Comparison of ENCODE assay signal across 10 cellular contexts in genomic region chr19:39969266-39969665, GRCh38. TPM values are rescaled to one million over a fixed set of nuclear protein-coding genes. Genes with fewer than 3 reads are reported as not detected.
DNase-seq lines count a peak whose midpoint lies in the region; ATAC-seq and TF ChIP-seq lines count a peak whose summit lies in the region.
"Had no signal": no experiment of that assay in that cellular context is flagged by ENCODE, and none has a peak within 500 bp of the region (broad histone marks: within the 10 kb centered on the region; RNA-seq: fewer than 3 reads in every experiment).

No MANE protein-coding gene starts in this region.

- H3K4me1 ChIP-seq in CD8-positive, alpha-beta memory T cell (ENCODE audit: insufficient read depth, low read length): peaks cover 32% of the 10 kb centered on the region
- H3K4me1 ChIP-seq in Loucy (ENCODE audit: insufficient read depth, low read length, poor library complexity, severe bottlenecking) (peaks cover 16% of the 10 kb centered on the region), neural progenitor cell (peaks cover 8% of the 10 kb centered on the region), left lung (peaks cover 10 to 29% of the 10 kb centered on the region in 2 donors), smooth muscle cell (ENCODE audit: low read depth) (peaks cover 5% of the 10 kb centered on the region)

- CTCF ChIA-PET in CD8-positive, alpha-beta memory T cell (lab: Charles Lee): interaction anchor here (1.9 to 3.7 kb wide), 14 partner anchors 8 to 177 kb away, joined by 7 to 79 read pairs (median 15); partner anchors contain the start of genes DYRK1B and FBL

- ATAC-seq in left lung (no peak), HG03025 (IDR thresholded peaks at IDR 0.05; ENCODE audit: low FRiP score, unreplicated experiment) (no peak)

- H3K36me3 ChIP-seq in CD8-positive, alpha-beta memory T cell (ENCODE audit: insufficient read depth, low read length): peaks cover 12% of the 10 kb centered on the region
- H3K36me3 ChIP-seq in Loucy (ENCODE audit: insufficient read depth, low read length) (peaks cover 3% of the 10 kb centered on the region; the same call in 1 of the 2 replicates), neural progenitor cell (peaks cover 3% of the 10 kb centered on the region), left lung (peaks cover 0 to 23% of the 10 kb centered on the region in 2 donors), smooth muscle cell (ENCODE audit: low read depth) (no peaks in the 10 kb centered on the region)

- no peaks in the 10 kb centered on the region for H3F3A ChIP-seq in Loucy (ENCODE audit: low read depth)
- H3F3A ChIP-seq in neural progenitor cell (ENCODE audit: low read depth): no peaks in the 10 kb centered on the region
- H3F3A ChIP-seq in smooth muscle cell (ENCODE audit: low read depth): no peaks in the 10 kb centered on the region

- no peak overlapping the region; the same call in 1 of the 2 replicates for H2AFZ ChIP-seq in Loucy (ENCODE audit: low read length)
- H2AFZ ChIP-seq in neural progenitor cell (replicated peaks): no peak overlapping the region
- H2AFZ ChIP-seq in smooth muscle cell (ENCODE audit: low read depth): no peak overlapping the region

- H3K27me3 ChIP-seq in CD8-positive, alpha-beta memory T cell (ENCODE audit: insufficient read depth, low read length, poor library complexity, severe bottlenecking): no peaks in the 10 kb centered on the region
- H3K27me3 ChIP-seq in Loucy (ENCODE audit: insufficient read depth, low read length, poor library complexity, severe bottlenecking): no peaks in the 10 kb centered on the region
- no peaks in the 10 kb centered on the region for H3K27me3 ChIP-seq in neural progenitor cell
- H3K27me3 ChIP-seq in left lung: peaks cover 0 to 36% of the 10 kb centered on the region in 2 donors
- no peaks in the 10 kb centered on the region for H3K27me3 ChIP-seq in smooth muscle cell (ENCODE audit: low read depth)

- H4K20me1 ChIP-seq in Loucy (ENCODE audit: insufficient read depth, low read length, poor library complexity, severe bottlenecking) (peaks cover 15% of the 10 kb centered on the region), neural progenitor cell (ENCODE audit: low read depth) (no peaks in the 10 kb centered on the region), smooth muscle cell (ENCODE audit: low read depth) (peaks cover 3% of the 10 kb centered on the region)

- H3K4me3 Mint-ChIP-seq in CD8-positive, alpha-beta memory T cell: peak overlapping the region; percentile 91 to 99 (median 95)
- H3K4me3 Mint-ChIP-seq in chondrocyte (ENCODE audit: unreplicated experiment) (peak overlapping the region; percentile 97), neural progenitor cell (peak overlapping the region; percentile 96)

- intact Hi-C loops in left lung (cut with DNase I): no loop called here

- POLR2A ChIA-PET in CD8-positive, alpha-beta memory T cell (lab: Charles Lee): interaction anchor here (1.0 to 2.2 kb wide), 6 partner anchors 14 to 135 kb away, joined by 3 to 28 read pairs (median 9); partner anchors contain the start of gene DYRK1B

- H3K9ac ChIP-seq in Loucy (ENCODE audit: low read depth, low read length, poor library complexity, severe bottlenecking) (peak overlapping the region; percentile 83), neural progenitor cell (no peak overlapping the region), smooth muscle cell (ENCODE audit: low read depth) (no peak overlapping the region)

- no peak overlapping the region for H3K27ac ChIP-seq in CD8-positive, alpha-beta memory T cell (ENCODE audit: low read depth, low read length)
- no peak overlapping the region for H3K27ac ChIP-seq in neural progenitor cell
- H3K27ac ChIP-seq in left lung: peak overlapping the region in 1 of 2 donors; percentile 2
- H3K27ac ChIP-seq in smooth muscle cell (ENCODE audit: low read depth): no peak overlapping the region

- no peaks in the 10 kb centered on the region for H3K27me3 Mint-ChIP-seq in CD8-positive, alpha-beta memory T cell
- no peaks in the 10 kb centered on the region for H3K27me3 Mint-ChIP-seq in chondrocyte (ENCODE audit: low read depth)
- H3K27me3 Mint-ChIP-seq in neural progenitor cell (ENCODE audit: insufficient read depth, low read depth): peaks cover 9% of the 10 kb centered on the region

- H3K79me2 ChIP-seq in Loucy (ENCODE audit: insufficient read depth, low read length) (peaks cover 28% of the 10 kb centered on the region), neural progenitor cell (ENCODE audit: low read depth) (peaks cover 26% of the 10 kb centered on the region), smooth muscle cell (ENCODE audit: low read depth) (peaks cover 25% of the 10 kb centered on the region)

- DNase-seq in CD8-positive, alpha-beta memory T cell: no peak
- no peak for DNase-seq in chondrocyte (ENCODE audit: low spot score)
- DNase-seq in neural progenitor cell (ENCODE audit: low spot score): no peak
- no peak for DNase-seq in left lung
- no peak for DNase-seq in HPDE6-E6E7 (ENCODE audit: extremely low spot score)
- DNase-seq in smooth muscle cell (lab: John Stamatoyannopoulos, UW; ENCODE audit: unreplicated experiment): no peak
- DNase-seq: cerebellar nuclear complex, NCI-H345 had no signal

- H3K4me1 Mint-ChIP-seq in CD8-positive, alpha-beta memory T cell: peaks cover 43 to 59% (median 51%) of the 10 kb centered on the region in 3 donors
- H3K4me1 Mint-ChIP-seq in chondrocyte (ENCODE audit: low read depth) (peaks cover 30% of the 10 kb centered on the region), neural progenitor cell (peaks cover 19% of the 10 kb centered on the region)

- peak overlapping the region; percentile 17 for H3K4me3 ChIP-seq in CD8-positive, alpha-beta memory T cell (ENCODE audit: low read length)
- H3K4me3 ChIP-seq in Loucy (ENCODE audit: low read length, poor library complexity, severe bottlenecking) (no peak overlapping the region), neural progenitor cell (peak overlapping the region; percentile 95), left lung (no peak overlapping the region), smooth muscle cell (no peak overlapping the region)

- H3K4me2 ChIP-seq in Loucy (ENCODE audit: low read depth, low read length, poor library complexity, severe bottlenecking) (no peak overlapping the region), neural progenitor cell (no peak overlapping the region), smooth muscle cell (no peak overlapping the region)

- H3K27ac Mint-ChIP-seq in CD8-positive, alpha-beta memory T cell: peak overlapping the region; percentile 93 to 100 (median 98)
- H3K27ac Mint-ChIP-seq in chondrocyte (ENCODE audit: unreplicated experiment): peak overlapping the region; percentile 98
- no peak overlapping the region for H3K27ac Mint-ChIP-seq in neural progenitor cell

- H3K36me3 Mint-ChIP-seq in CD8-positive, alpha-beta memory T cell: peaks cover 5 to 36% (median 9%) of the 10 kb centered on the region in 3 donors
- H3K36me3 Mint-ChIP-seq in chondrocyte (ENCODE audit: low read depth) (peaks cover 12% of the 10 kb centered on the region), neural progenitor cell (peaks cover 14% of the 10 kb centered on the region)

- H3K9me3 ChIP-seq in CD8-positive, alpha-beta memory T cell (ENCODE audit: low read length): no peaks in the 10 kb centered on the region
- H3K9me3 ChIP-seq in Loucy (ENCODE audit: insufficient read depth, low read depth, low read length): no peaks in the 10 kb centered on the region
- H3K9me3 ChIP-seq in neural progenitor cell (ENCODE audit: low read depth): no peaks in the 10 kb centered on the region
- H3K9me3 ChIP-seq in left lung: no peaks in the 10 kb centered on the region
- no peaks in the 10 kb centered on the region for H3K9me3 ChIP-seq in smooth muscle cell (replicated peaks; ENCODE audit: low read depth)

- TF ChIP-seq CTCF in Loucy (conservative IDR thresholded peaks at IDR 0.05; ENCODE audit: low read length): no peak
- TF ChIP-seq CTCF in chondrocyte (IDR thresholded peaks at IDR 0.05): no peak
- TF ChIP-seq CTCF in neural progenitor cell (IDR thresholded peaks at IDR 0.05): no peak
- no peak for TF ChIP-seq CTCF in left lung (IDR thresholded peaks at IDR 0.05)
- no peak for TF ChIP-seq CTCF in smooth muscle cell (IDR thresholded peaks at IDR 0.05; ENCODE audit: borderline replicate concordance, insufficient read depth, poor library complexity, severe bottlenecking)

- WGBS in smooth muscle cell (ENCODE audit: low lambda C conversion rate): 85% methylated on average over 6 of the region's 6 CpGs

- peaks cover 0 to 1% (median 0%) of the 10 kb centered on the region in 5 donors for H3K9me3 Mint-ChIP-seq in CD8-positive, alpha-beta memory T cell
- H3K9me3 Mint-ChIP-seq in chondrocyte (ENCODE audit: low read depth) (no peaks in the 10 kb centered on the region), neural progenitor cell (no peaks in the 10 kb centered on the region)

- H3K9me2 ChIP-seq in Loucy (replicated peaks; ENCODE audit: low read depth, low read length): no peaks in the 10 kb centered on the region

RNA-seq across cellular contexts. Expression of gene PSMC4, which starts 1.7 kb away (rescaled TPM):
- total RNA-seq in CD8-positive, alpha-beta memory T cell: 100 to 1,000 TPM; 170 to 179 TPM
- 114 TPM for polyA plus RNA-seq in CD8-positive, alpha-beta memory T cell
- total RNA-seq in chondrocyte: 75.2 to 94.4 TPM (median 75.4 TPM) in 3 replicates
- 68.7 and 85.1 TPM in 2 replicates for total RNA-seq in neural progenitor cell (ENCODE audit: low replicate concordance)
- total RNA-seq in left lung: 10 to 100 TPM; 59.8 to 94.9 TPM
- total RNA-seq in smooth muscle cell: 87.2 and 120 TPM in 2 replicates
- polyA plus RNA-seq in smooth muscle cell: 117 and 121 TPM in 2 replicates

RNA-seq across cellular contexts. Expression of gene ZNF546, which starts 27.6 kb away (rescaled TPM):
- total RNA-seq in CD8-positive, alpha-beta memory T cell: 1 to 10 TPM; 4.8 to 5.0 TPM
- polyA plus RNA-seq in CD8-positive, alpha-beta memory T cell: 6.6 TPM
- total RNA-seq in chondrocyte (2.0 to 7.5 TPM (median 3.6 TPM) in 3 replicates), neural progenitor cell (ENCODE audit: low replicate concordance) (5.0 and 8.2 TPM in 2 replicates), left lung (1 to 10 TPM; 5.1 to 5.4 TPM), smooth muscle cell (4.7 and 9.6 TPM in 2 replicates)
- polyA plus RNA-seq in smooth muscle cell: 1.2 and 2.1 TPM in 2 replicates

RNA-seq across cellular contexts. Expression of gene FCGBP, which starts 34.8 kb away (rescaled TPM):
- 1 to 10 TPM; 7.0 to 7.9 TPM for total RNA-seq in CD8-positive, alpha-beta memory T cell
- 2.7 TPM for polyA plus RNA-seq in CD8-positive, alpha-beta memory T cell
- total RNA-seq in chondrocyte (0.31 to 1.6 TPM (median 0.42 TPM) in 3 replicates), neural progenitor cell (ENCODE audit: low replicate concordance) (0.06 and 0.22 TPM in 2 replicates), left lung (10 to 100 TPM; 11.1 to 14.8 TPM), smooth muscle cell (0.18 and 0.94 TPM in 2 replicates)
- 0.04 and 0.15 TPM in 2 replicates for polyA plus RNA-seq in smooth muscle cell

Comparison
In these comparisons a context has a peak if more than half of its experiments do, and no peak if none do; other contexts are left out.
1. H3K4me3 ChIP-seq: peak in CD8-positive, alpha-beta memory T cell (single experiment) and neural progenitor cell (single experiment); none in Loucy (single experiment), left lung (0 of 2) and smooth muscle cell (single experiment).
2. Peak in every context shown above with its lines, with median percentiles within 50 percentile points of each other: H3K4me3 Mint-ChIP-seq.